8 cellular contexts compared by ENCODE assay signal in the genomic region with DNA sequence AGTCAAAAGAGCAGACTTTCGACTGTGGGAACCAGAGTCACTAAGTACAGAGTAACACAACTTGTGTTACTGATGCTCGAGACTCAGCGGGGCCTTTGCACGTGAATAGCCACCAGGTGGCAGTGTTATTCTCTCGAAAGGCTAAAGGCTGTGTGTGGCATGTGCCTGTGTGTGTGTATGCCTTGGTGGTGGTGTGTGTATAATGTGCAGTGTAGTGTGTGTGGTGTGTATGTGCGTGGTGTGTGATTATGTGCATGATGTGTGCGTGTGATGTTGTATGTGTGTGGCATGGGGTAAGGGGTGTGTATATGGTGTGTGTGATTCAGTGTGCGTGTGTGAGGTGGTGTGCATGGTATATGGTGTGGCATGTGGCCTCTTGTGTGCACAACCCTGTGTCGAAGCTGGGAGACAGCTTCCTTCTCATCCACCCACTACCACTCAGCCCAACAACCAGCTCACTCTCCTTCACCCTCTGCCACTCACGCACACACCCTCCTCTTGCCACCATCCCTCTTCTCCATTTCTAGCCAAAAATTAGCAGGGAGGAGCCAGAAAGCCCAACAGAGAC.
DNase-seq lines count a peak whose midpoint lies in the region; ATAC-seq, FAIRE-seq and TF ChIP-seq lines count a peak whose summit lies in the region.

No MANE protein-coding gene starts in this region.

- peaks cover 42% of the 10 kb centered on the region for H3K4me1 Mint-ChIP-seq in neural progenitor cell

- H3K27ac Mint-ChIP-seq in neural progenitor cell = peak overlapping the region; percentile 3

- TF ChIP-seq CTCF in fibroblast of pulmonary artery (IDR thresholded peaks at IDR 0.05; ENCODE audit: low read length, missing control alignments) = peak; percentile 89
- peak; percentile 94 for TF ChIP-seq CTCF in neural progenitor cell (IDR thresholded peaks at IDR 0.05)
- TF ChIP-seq CTCF in suprapubic skin (IDR thresholded peaks at IDR 0.05) = peak; percentile 82 to 83

- no peak for TF ChIP-seq EP300 in suprapubic skin (IDR thresholded peaks at IDR 0.05)

- ATAC-seq in GM19463 (IDR thresholded peaks at IDR 0.05; ENCODE audit: unreplicated experiment) = peak; percentile 89

- H3K36me3 Mint-ChIP-seq in neural progenitor cell = no peaks in the 10 kb centered on the region

- no peak overlapping the region for H3K9ac ChIP-seq in neural progenitor cell

- H3K4me3 Mint-ChIP-seq in neural progenitor cell = peak overlapping the region; percentile 3

- H3K4me3 ChIP-seq in fibroblast of pulmonary artery (replicated peaks; ENCODE audit: low read depth, low read length) (no peak overlapping the region), neural progenitor cell (no peak overlapping the region), suprapubic skin (no peak overlapping the region)

- H3K4me1 ChIP-seq in neural progenitor cell (peaks cover 16% of the 10 kb centered on the region), suprapubic skin (peaks cover 19% of the 10 kb centered on the region)

- H3K27ac ChIP-seq in neural progenitor cell (no peak overlapping the region), suprapubic skin (no peak overlapping the region)

- 11% methylated on average over 10 of the region's 10 CpGs for WGBS in suprapubic skin

- DNase-seq in C1 segment of cervical spinal cord (lab: John Stamatoyannopoulos, UW) (peak in 13 of 14 donors; percentile 12 to 71 (median 62)), LHCN-M2 (ENCODE audit: low read depth) (peak; percentile 72), RCC 7860 (ENCODE audit: low spot score) (peak; percentile 58), fibroblast of pulmonary artery (ENCODE audit: low read depth) (peak; percentile 90), neural progenitor cell (ENCODE audit: low spot score) (peak; percentile 89), suprapubic skin (ENCODE audit: low spot score in 2 of 2) (peak; percentile 74 to 85)
- peak; percentile 81 to 83 for DNase-seq in activated T-cell treated with anti-CD3 and anti-CD28 coated beads, Interleukin-2, amount 50 U/mL, for 48 hours

- H2AFZ ChIP-seq in neural progenitor cell (replicated peaks) = peak overlapping the region; percentile 54

- H3K4me2 ChIP-seq in neural progenitor cell = no peak overlapping the region

- H4K20me1 ChIP-seq in neural progenitor cell (ENCODE audit: low read depth) = no peaks in the 10 kb centered on the region

- H3K36me3 ChIP-seq in neural progenitor cell = no peaks in the 10 kb centered on the region
- H3K36me3 ChIP-seq in suprapubic skin = no peaks in the 10 kb centered on the region

- H3K79me2 ChIP-seq in neural progenitor cell (ENCODE audit: low read depth) = no peaks in the 10 kb centered on the region

- no peaks in the 10 kb centered on the region for H3F3A ChIP-seq in neural progenitor cell (ENCODE audit: low read depth)

- no peak for TF ChIP-seq POLR2A in suprapubic skin (IDR thresholded peaks at IDR 0.05)

- peaks cover 18% of the 10 kb centered on the region for H3K27me3 Mint-ChIP-seq in neural progenitor cell (ENCODE audit: insufficient read depth, low read depth)

- no peak for FAIRE-seq in RCC 7860 (lab: Jason Lieb, UNC)

- no peaks in the 10 kb centered on the region for H3K9me3 Mint-ChIP-seq in neural progenitor cell

- H3K27me3 ChIP-seq in neural progenitor cell (no peaks in the 10 kb centered on the region), suprapubic skin (no peaks in the 10 kb centered on the region)

- no peaks in the 10 kb centered on the region for H3K9me3 ChIP-seq in neural progenitor cell (ENCODE audit: low read depth)
- H3K9me3 ChIP-seq in suprapubic skin = no peaks in the 10 kb centered on the region
